8 cellular contexts compared by ENCODE assay signal in the genomic region with DNA sequence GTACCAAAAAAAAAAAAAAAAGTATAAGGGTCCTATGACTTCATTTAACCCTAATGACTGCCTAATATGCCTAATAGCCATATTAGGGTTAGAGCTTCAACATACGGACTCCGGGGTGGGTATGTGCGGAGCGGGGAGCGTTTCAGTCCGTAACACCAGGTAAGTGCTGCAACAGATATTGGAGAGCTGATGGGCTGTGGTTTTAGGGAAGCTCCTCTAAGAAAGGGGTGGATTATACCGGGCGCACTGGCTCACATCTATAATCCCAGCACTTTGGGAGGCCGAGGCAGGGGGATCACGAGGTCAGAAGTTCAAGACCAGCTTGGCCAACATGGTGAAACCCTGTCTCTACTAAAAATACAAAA. TPM values are rescaled to one million over a fixed set of nuclear protein-coding genes. Genes with fewer than 3 reads are reported as not detected.
A peak's percentile ranks its signal among the peaks of the same experiment; 100 is the strongest.
DNase-seq lines count a peak whose midpoint lies in the region; ATAC-seq and TF ChIP-seq lines count a peak whose summit lies in the region.

No MANE protein-coding gene starts in this region.

- H3K4me3 ChIP-seq in iPS-15b (ENCODE audit: low read depth, low read length) (peak overlapping the region; percentile 97), subcutaneous abdominal adipose tissue (ENCODE audit: low read depth in 1 of 5, low read length in 5 of 5) (peak overlapping the region in 2 of 5 donors; percentile 90 to 91)

- CTCF ChIA-PET in WTC11 (lab: Charles Lee) (interaction anchor here (0.6 to 3.5 kb wide), 6 partner anchors 20 to 1283 kb away, joined by 3 to 15 read pairs (median 6); no protein-coding TSS in a partner anchor), GM10248 (lab: Yijun Ruan, JAX) (interaction anchor here (1.8 to 4.2 kb wide), 8 partner anchors 13 to 134 kb away, joined by 4 to 48 read pairs (median 23); a partner anchor contains a TSS)

- no peak for DNase-seq in activated T-cell treated with anti-CD3 and anti-CD28 coated beads, Interleukin-2, amount 50 U/mL, for 72 hours
- DNase-seq in activated T-cell treated with anti-CD3 and anti-CD28 coated beads for 4 hours (no peak), WTC11 (ENCODE audit: low spot score) (no peak), GM10248 (ENCODE audit: extremely low spot score) (no peak), GF-D8 (lab: John Stamatoyannopoulos, UW) (no peak)

- no peaks in the 10 kb centered on the region for H3K36me3 ChIP-seq in iPS-15b (ENCODE audit: control insufficient read depth, insufficient read depth, low read length)
- H3K36me3 ChIP-seq in subcutaneous abdominal adipose tissue (ENCODE audit: control insufficient read depth in 5 of 5, insufficient read depth in 5 of 5, low read length in 5 of 5), result peaks cover 0 to 5% (median 0%) of the 10 kb centered on the region in 5 donors

- H3K9me3 ChIP-seq in iPS-15b (ENCODE audit: control insufficient read depth, insufficient read depth, low read length) (no peaks in the 10 kb centered on the region), subcutaneous abdominal adipose tissue (ENCODE audit: control insufficient read depth in 5 of 5, low read length in 5 of 5) (no peaks in the 10 kb centered on the region)

- no peak for TF ChIP-seq CTCF in WTC11 (IDR thresholded peaks at IDR 0.05)
- TF ChIP-seq CTCF in GM10248 (IDR thresholded peaks at IDR 0.05; ENCODE audit: control extremely low read depth, extremely low read depth, low read depth, missing control alignments), result no peak

- H3K27ac ChIP-seq in subcutaneous abdominal adipose tissue (ENCODE audit: low read depth, low read length), result peak overlapping the region; percentile 98

- peaks cover 5% of the 10 kb centered on the region for H3K4me1 ChIP-seq in iPS-15b (ENCODE audit: control insufficient read depth, insufficient read depth, low read length)
- H3K4me1 ChIP-seq in subcutaneous abdominal adipose tissue (ENCODE audit: control insufficient read depth in 5 of 5, insufficient read depth in 5 of 5, low read length in 5 of 5), result peaks cover 0 to 51% (median 49%) of the 10 kb centered on the region in 5 donors

- H3K9me3 Mint-ChIP-seq in activated T-cell treated with anti-CD3 and anti-CD28 coated beads, Interleukin-2, amount 50 U/mL, for 72 hours, result no peaks in the 10 kb centered on the region
- no peaks in the 10 kb centered on the region for H3K9me3 Mint-ChIP-seq in WTC11

- H3K4me1 Mint-ChIP-seq in activated T-cell treated with anti-CD3 and anti-CD28 coated beads, Interleukin-2, amount 50 U/mL, for 72 hours (ENCODE audit: low read depth), result peaks cover 64% of the 10 kb centered on the region
- H3K4me1 Mint-ChIP-seq in WTC11, result peaks cover 35% of the 10 kb centered on the region

- no peaks in the 10 kb centered on the region for H3K27me3 Mint-ChIP-seq in activated T-cell treated with anti-CD3 and anti-CD28 coated beads, Interleukin-2, amount 50 U/mL, for 72 hours (ENCODE audit: low read depth)
- H3K27me3 Mint-ChIP-seq in WTC11 (ENCODE audit: low read depth), result no peaks in the 10 kb centered on the region

- ATAC-seq in activated T-cell treated with anti-CD3 and anti-CD28 coated beads, Interleukin-2, amount 50 U/mL, for 72 hours (replicated peaks in 1 of 2), result no peak
- ATAC-seq in WTC11 (no peak), GM21723 (IDR thresholded peaks at IDR 0.05; ENCODE audit: unreplicated experiment) (no peak)

- H3K9ac ChIP-seq in iPS-15b (ENCODE audit: low read depth, low read length), result peak overlapping the region; percentile 97
- H3K9ac ChIP-seq in subcutaneous abdominal adipose tissue (ENCODE audit: low read length in 5 of 5), result peak overlapping the region in 2 of 5 donors; percentile 20 to 98

- peak overlapping the region; percentile 91 to 95 for H3K4me3 Mint-ChIP-seq in activated T-cell treated with anti-CD3 and anti-CD28 coated beads, Interleukin-2, amount 50 U/mL, for 72 hours
- peak overlapping the region; percentile 86 for H3K4me3 Mint-ChIP-seq in WTC11

- H3K27me3 ChIP-seq in iPS-15b (ENCODE audit: control insufficient read depth, insufficient read depth, low read length) (no peaks in the 10 kb centered on the region), subcutaneous abdominal adipose tissue (ENCODE audit: control insufficient read depth in 5 of 5, insufficient read depth in 4 of 5, low read length in 5 of 5) (no peaks in the 10 kb centered on the region)

- peak overlapping the region; percentile 78 for H3K27ac Mint-ChIP-seq in activated T-cell treated with anti-CD3 and anti-CD28 coated beads, Interleukin-2, amount 50 U/mL, for 72 hours
- H3K27ac Mint-ChIP-seq in WTC11, result no peak overlapping the region

- H3K36me3 Mint-ChIP-seq in activated T-cell treated with anti-CD3 and anti-CD28 coated beads, Interleukin-2, amount 50 U/mL, for 72 hours (ENCODE audit: insufficient read depth in 2 of 2), result peaks cover 7 to 16% of the 10 kb centered on the region in 2 donors
- peaks cover 7% of the 10 kb centered on the region; the same call in 1 of the 2 replicates for H3K36me3 Mint-ChIP-seq in WTC11

- POLR2A ChIA-PET in WTC11 (lab: Charles Lee) (no interaction called here), GM10248 (lab: Yijun Ruan, JAX) (interaction anchor here (0.5 to 3.0 kb wide), 6 partner anchors 14 to 304 kb away, joined by 3 to 17 read pairs (median 4); a partner anchor contains a TSS)

TF ChIP-seq in WTC11, 78 proteins besides CTCF, POLR2A, EP300 and RAD21:
- TF ChIP-seq, protein P1, sequence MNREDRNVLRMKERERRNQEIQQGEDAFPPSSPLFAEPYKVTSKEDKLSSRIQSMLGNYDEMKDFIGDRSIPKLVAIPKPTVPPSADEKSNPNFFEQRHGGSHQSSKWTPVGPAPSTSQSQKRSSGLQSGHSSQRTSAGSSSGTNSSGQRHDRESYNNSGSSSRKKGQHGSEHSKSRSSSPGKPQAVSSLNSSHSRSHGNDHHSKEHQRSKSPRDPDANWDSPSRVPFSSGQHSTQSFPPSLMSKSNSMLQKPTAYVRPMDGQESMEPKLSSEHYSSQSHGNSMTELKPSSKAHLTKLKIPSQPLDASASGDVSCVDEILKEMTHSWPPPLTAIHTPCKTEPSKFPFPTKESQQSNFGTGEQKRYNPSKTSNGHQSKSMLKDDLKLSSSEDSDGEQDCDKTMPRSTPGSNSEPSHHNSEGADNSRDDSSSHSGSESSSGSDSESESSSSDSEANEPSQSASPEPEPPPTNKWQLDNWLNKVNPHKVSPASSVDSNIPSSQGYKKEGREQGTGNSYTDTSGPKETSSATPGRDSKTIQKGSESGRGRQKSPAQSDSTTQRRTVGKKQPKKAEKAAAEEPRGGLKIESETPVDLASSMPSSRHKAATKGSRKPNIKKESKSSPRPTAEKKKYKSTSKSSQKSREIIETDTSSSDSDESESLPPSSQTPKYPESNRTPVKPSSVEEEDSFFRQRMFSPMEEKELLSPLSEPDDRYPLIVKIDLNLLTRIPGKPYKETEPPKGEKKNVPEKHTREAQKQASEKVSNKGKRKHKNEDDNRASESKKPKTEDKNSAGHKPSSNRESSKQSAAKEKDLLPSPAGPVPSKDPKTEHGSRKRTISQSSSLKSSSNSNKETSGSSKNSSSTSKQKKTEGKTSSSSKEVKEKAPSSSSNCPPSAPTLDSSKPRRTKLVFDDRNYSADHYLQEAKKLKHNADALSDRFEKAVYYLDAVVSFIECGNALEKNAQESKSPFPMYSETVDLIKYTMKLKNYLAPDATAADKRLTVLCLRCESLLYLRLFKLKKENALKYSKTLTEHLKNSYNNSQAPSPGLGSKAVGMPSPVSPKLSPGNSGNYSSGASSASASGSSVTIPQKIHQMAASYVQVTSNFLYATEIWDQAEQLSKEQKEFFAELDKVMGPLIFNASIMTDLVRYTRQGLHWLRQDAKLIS (CRISPR knock-in tag; IDR thresholded peaks at IDR 0.05; ENCODE audit: borderline replicate concordance), result no peak
- no peak for TF ChIP-seq NFE2L1 (CRISPR knock-in tag; IDR thresholded peaks at IDR 0.05)
- TF ChIP-seq ETV6 (CRISPR knock-in tag; IDR thresholded peaks at IDR 0.05), result no peak
- no peak for TF ChIP-seq ELF4 (CRISPR knock-in tag; IDR thresholded peaks at IDR 0.05; ENCODE audit: low read depth)
- TF ChIP-seq OVOL2 (CRISPR knock-in tag; IDR thresholded peaks at IDR 0.05; ENCODE audit: borderline replicate concordance), result no peak

RNA-seq across cellular contexts. Expression of a gene that starts 1.9 kb away (rescaled TPM):
- 100 to 1,000 TPM in 1 of 2 donors, 10 to 100 TPM in 1; 96.3 to 105 TPM for total RNA-seq in activated T-cell treated with anti-CD3 and anti-CD28 coated beads, Interleukin-2, amount 50 U/mL, for 72 hours
- 39.9 to 45.9 TPM (median 43.0 TPM) in 3 replicates for total RNA-seq in WTC11 (2021)

RNA-seq across cellular contexts. Expression of a gene that starts 52.3 kb away (rescaled TPM):
- total RNA-seq in activated T-cell treated with anti-CD3 and anti-CD28 coated beads, Interleukin-2, amount 50 U/mL, for 72 hours, result 100 to 1,000 TPM; 267 to 360 TPM
- total RNA-seq in WTC11 (2021), result 203 to 227 TPM (median 216 TPM) in 3 replicates

RNA-seq across cellular contexts. Expression of a gene that starts 56.3 kb away (rescaled TPM):
- total RNA-seq in activated T-cell treated with anti-CD3 and anti-CD28 coated beads, Interleukin-2, amount 50 U/mL, for 72 hours, result 10 to 100 TPM; 34.7 to 41.5 TPM
- total RNA-seq in WTC11 (2021), result 11.1 to 11.5 TPM (median 11.4 TPM) in 3 replicates
